Comparison of ENCODE assay signal across 21 cellular contexts in the genomic region with DNA sequence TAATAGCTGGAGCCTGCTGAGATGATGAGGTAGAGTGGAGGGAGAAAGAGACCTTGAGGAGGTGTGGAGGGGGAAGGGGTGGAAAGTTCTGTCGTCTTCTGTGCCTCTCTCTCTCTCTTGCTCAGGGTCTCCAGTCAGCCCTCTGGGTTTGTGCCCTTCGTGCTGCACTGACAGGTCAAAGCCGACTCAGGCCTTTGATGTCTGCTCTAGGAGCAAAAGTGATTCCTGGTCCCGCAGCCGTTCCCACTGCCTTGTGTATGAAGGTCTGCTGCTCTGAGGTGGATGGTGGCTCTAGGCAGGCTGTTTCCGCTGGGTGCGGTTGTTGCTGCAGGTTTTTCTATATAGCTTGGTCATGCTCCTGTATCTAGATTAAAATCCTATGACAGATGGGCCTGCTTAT.
"Had no signal": no experiment of that assay in that cellular context is flagged by ENCODE, and none has a peak within 500 bp of the region (broad histone marks: within the 10 kb centered on the region; RNA-seq: fewer than 3 reads in every experiment).

No MANE protein-coding gene starts in this region.

- DNase-seq: activated CD4-positive, alpha-beta memory T cell treated with anti-CD3 and anti-CD28 coated beads, Interleukin-2, amount 10 ng/mL, durations not matched to agents 7 days and 5 days; activated CD4-positive, alpha-beta T cell treated with anti-CD3 and anti-CD28 coated beads for 48 hours; activated CD4-positive, CD25-positive, alpha-beta regulatory T cell; activated CD8-positive, alpha-beta memory T cell treated with anti-CD3 and anti-CD28 coated beads, Interleukin-2, amount 10 ng/mL, durations not matched to agents 7 days and 5 days; activated naive CD4-positive, alpha-beta T cell treated with Interleukin-2 at 50 U/mL for 16 hours; activated naive CD8-positive, alpha-beta T cell treated with anti-CD3 and anti-CD28 coated beads, Interleukin-2, amount 50 U/mL, for 24 hours; activated T-cell treated with anti-CD3 and anti-CD28 coated beads, Interleukin-2, amount 50 U/mL, for 1 hour; aorta; cortex of kidney; heart right ventricle; immature natural killer cell; pancreas; stimulated activated CD4-positive, alpha-beta T cell treated with anti-CD3 and anti-CD28 coated beads, Interleukin-1b, Interleukin-23, amount 100 ng/mL, for 48 hours; stimulated activated CD8-positive, alpha-beta memory T cell treated with anti-CD3 and anti-CD28 coated beads, Interleukin-4, amount 100 ng/mL, for 48 hours; stimulated activated naive CD4-positive, alpha-beta T cell had no signal

- H3K36me3 Mint-ChIP-seq: activated CD8-positive, alpha-beta memory T cell treated with anti-CD3 and anti-CD28 coated beads, Interleukin-2, amount 10 ng/mL, durations not matched to agents 7 days and 5 days; immature natural killer cell had no signal

- H3K9me3 Mint-ChIP-seq: activated CD4-positive, alpha-beta memory T cell treated with anti-CD3 and anti-CD28 coated beads, Interleukin-2, amount 10 ng/mL, durations not matched to agents 7 days and 5 days; activated naive CD8-positive, alpha-beta T cell treated with anti-CD3 and anti-CD28 coated beads, Interleukin-2, amount 50 U/mL, for 24 hours; activated T-helper 2 cell treated with anti-CD3 and anti-CD28 coated beads, Interferon-gamma antibody, Interleukin-2, Interleukin-4, amounts not matched to agents 10 μg/mL and 5 μg/mL and 100 μg/mL, durations not matched to agents 14 hours and 24 hours and 36 hours; central memory CD8-positive, alpha-beta T cell; immature natural killer cell; T-helper 2 cell treated with Interferon-gamma antibody and Interleukin-4, amounts not matched to agents 5 μg/mL and 100 μg/mL, for 36 hours had no signal

- ATAC-seq: activated CD8-positive, alpha-beta memory T cell treated with anti-CD3 and anti-CD28 coated beads, Interleukin-2, amount 10 ng/mL, durations not matched to agents 7 days and 5 days; activated naive CD8-positive, alpha-beta T cell treated with anti-CD3 and anti-CD28 coated beads, Interleukin-2, amount 50 U/mL, for 24 hours; esophagus mucosa; gastroesophageal sphincter had no signal

- H3K27ac ChIP-seq: gastroesophageal sphincter, pancreas had no signal

- H3K36me3 ChIP-seq: gastroesophageal sphincter, heart right ventricle, pancreas had no signal

- H3K27me3 ChIP-seq: gastroesophageal sphincter, heart right ventricle, pancreas had no signal

- H3K4me1 Mint-ChIP-seq: central memory CD8-positive, alpha-beta T cell had no signal

- H3K9me3 ChIP-seq: gastroesophageal sphincter, heart right ventricle, pancreas had no signal

- H3K4me3 Mint-ChIP-seq: activated CD4-positive, alpha-beta memory T cell treated with anti-CD3 and anti-CD28 coated beads, Interleukin-2, amount 10 ng/mL, durations not matched to agents 7 days and 5 days; activated CD8-positive, alpha-beta memory T cell treated with anti-CD3 and anti-CD28 coated beads, Interleukin-2, amount 10 ng/mL, durations not matched to agents 7 days and 5 days; activated naive CD8-positive, alpha-beta T cell treated with anti-CD3 and anti-CD28 coated beads, Interleukin-2, amount 50 U/mL, for 24 hours; central memory CD8-positive, alpha-beta T cell; immature natural killer cell; T-helper 2 cell treated with Interferon-gamma antibody and Interleukin-4, amounts not matched to agents 5 μg/mL and 100 μg/mL, for 36 hours had no signal

- H3K27ac Mint-ChIP-seq: activated CD4-positive, alpha-beta memory T cell treated with anti-CD3 and anti-CD28 coated beads, Interleukin-2, amount 10 ng/mL, durations not matched to agents 7 days and 5 days; activated CD8-positive, alpha-beta memory T cell treated with anti-CD3 and anti-CD28 coated beads, Interleukin-2, amount 10 ng/mL, durations not matched to agents 7 days and 5 days; activated naive CD8-positive, alpha-beta T cell treated with anti-CD3 and anti-CD28 coated beads, Interleukin-2, amount 50 U/mL, for 24 hours; activated T-helper 2 cell treated with anti-CD3 and anti-CD28 coated beads, Interferon-gamma antibody, Interleukin-2, Interleukin-4, amounts not matched to agents 10 μg/mL and 5 μg/mL and 100 μg/mL, durations not matched to agents 14 hours and 24 hours and 36 hours; T-helper 2 cell treated with Interferon-gamma antibody and Interleukin-4, amounts not matched to agents 5 μg/mL and 100 μg/mL, for 36 hours had no signal

- H3K27me3 Mint-ChIP-seq: activated CD4-positive, alpha-beta memory T cell treated with anti-CD3 and anti-CD28 coated beads, Interleukin-2, amount 10 ng/mL, durations not matched to agents 7 days and 5 days; activated CD8-positive, alpha-beta memory T cell treated with anti-CD3 and anti-CD28 coated beads, Interleukin-2, amount 10 ng/mL, durations not matched to agents 7 days and 5 days; activated naive CD8-positive, alpha-beta T cell treated with anti-CD3 and anti-CD28 coated beads, Interleukin-2, amount 50 U/mL, for 24 hours had no signal

- H3K4me3 ChIP-seq: gastroesophageal sphincter, heart right ventricle, lung, pancreas had no signal
